ENCODE assay signal across 10 cellular contexts in the genomic region with DNA sequence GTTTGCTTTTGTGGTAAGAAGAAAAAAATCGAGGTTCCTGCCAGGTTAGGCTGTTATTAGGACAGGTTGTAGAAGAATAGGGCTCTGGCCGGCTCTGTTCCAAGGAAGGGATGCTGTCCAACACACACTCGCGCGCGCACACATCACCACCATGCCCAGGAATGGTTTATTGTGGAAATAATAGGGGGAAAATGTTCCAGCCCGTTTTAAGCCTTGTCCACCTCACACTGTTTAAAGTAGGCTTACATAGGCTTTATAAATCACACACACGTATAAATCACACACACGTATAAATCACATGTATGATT. TPM values are rescaled to one million over a fixed set of nuclear protein-coding genes. Genes with fewer than 3 reads are reported as not detected.
A peak's percentile ranks its signal among the peaks of the same experiment; 100 is the strongest.
DNase-seq lines count a peak whose midpoint lies in the region; ATAC-seq and TF ChIP-seq lines count a peak whose summit lies in the region.
"Had no signal": no experiment of that assay in that cellular context is flagged by ENCODE, and none has a peak within 500 bp of the region (broad histone marks: within the 10 kb centered on the region; RNA-seq: fewer than 3 reads in every experiment).

No MANE protein-coding gene starts in this region.

- H3K9me3 Mint-ChIP-seq in stimulated activated naive CD8-positive, alpha-beta T cell treated with anti-CD3 and anti-CD28 coated beads, Interleukin-15, Interleukin-2, amounts not matched to agents 100 ng/mL and 50 ng/mL, for 24 hours = no peaks in the 10 kb centered on the region
- H3K9me3 Mint-ChIP-seq in endothelial cell (ENCODE audit: unreplicated experiment) (no peaks in the 10 kb centered on the region), neural progenitor cell (no peaks in the 10 kb centered on the region)

- no peak for ATAC-seq in stimulated activated naive CD8-positive, alpha-beta T cell treated with anti-CD3 and anti-CD28 coated beads, Interleukin-15, Interleukin-2, amounts not matched to agents 100 U/mL and 50 U/mL, for 24 hours
- ATAC-seq in HG03469 (IDR thresholded peaks at IDR 0.05; ENCODE audit: unreplicated experiment) = no peak
- ATAC-seq in HG02588 (IDR thresholded peaks at IDR 0.05; ENCODE audit: unreplicated experiment) = no peak
- ATAC-seq in SK-N-SH treated with all-trans-retinoic acid at 6 μM for 48 hours = no peak; the same call in 2 of the 3 replicates

- WGBS in tibial nerve, 2 donors = 36 to 41% methylated on average over 9 of the region's 9 CpGs

- peak overlapping the region; percentile 37 for H3K27ac Mint-ChIP-seq in stimulated activated naive CD8-positive, alpha-beta T cell treated with anti-CD3 and anti-CD28 coated beads, Interleukin-15, Interleukin-2, amounts not matched to agents 100 ng/mL and 50 ng/mL, for 24 hours
- H3K27ac Mint-ChIP-seq in endothelial cell (ENCODE audit: unreplicated experiment) = no peak overlapping the region
- no peak overlapping the region for H3K27ac Mint-ChIP-seq in neural progenitor cell

- no peaks in the 10 kb centered on the region for H3K36me3 ChIP-seq in neural progenitor cell
- H3K36me3 ChIP-seq in tibial nerve = no peaks in the 10 kb centered on the region

- H3K9me3 ChIP-seq in neural progenitor cell (ENCODE audit: low read depth) (no peaks in the 10 kb centered on the region), tibial nerve (no peaks in the 10 kb centered on the region)

- TF ChIP-seq POLR2A in tibial nerve (IDR thresholded peaks at IDR 0.05) = no peak

- peak overlapping the region; percentile 60 for H3K4me3 Mint-ChIP-seq in stimulated activated naive CD8-positive, alpha-beta T cell treated with anti-CD3 and anti-CD28 coated beads, Interleukin-15, Interleukin-2, amounts not matched to agents 100 ng/mL and 50 ng/mL, for 24 hours
- peak overlapping the region; percentile 72 for H3K4me3 Mint-ChIP-seq in endothelial cell (ENCODE audit: unreplicated experiment)
- H3K4me3 Mint-ChIP-seq in neural progenitor cell = peak overlapping the region; percentile 87

- H3K27me3 Mint-ChIP-seq in stimulated activated naive CD8-positive, alpha-beta T cell treated with anti-CD3 and anti-CD28 coated beads, Interleukin-15, Interleukin-2, amounts not matched to agents 100 ng/mL and 50 ng/mL, for 24 hours = peaks cover 55% of the 10 kb centered on the region
- H3K27me3 Mint-ChIP-seq in endothelial cell (ENCODE audit: unreplicated experiment) (peaks cover 13% of the 10 kb centered on the region), neural progenitor cell (ENCODE audit: insufficient read depth, low read depth) (peaks cover 40% of the 10 kb centered on the region)

- peak overlapping the region; percentile 65 for H3K4me3 ChIP-seq in neural progenitor cell
- peak overlapping the region in 2 of 4 donors; percentile 69 to 91 for H3K4me3 ChIP-seq in tibial nerve

- H3K27ac ChIP-seq in neural progenitor cell = no peak overlapping the region
- H3K27ac ChIP-seq in tibial nerve = peak overlapping the region in 1 of 4 donors; percentile 1

- peaks cover 8% of the 10 kb centered on the region for H3F3A ChIP-seq in neural progenitor cell (ENCODE audit: low read depth)

- peaks cover 100% of the 10 kb centered on the region for H3K27me3 ChIP-seq in neural progenitor cell
- H3K27me3 ChIP-seq in tibial nerve = no peaks in the 10 kb centered on the region

- peaks cover 16% of the 10 kb centered on the region for H3K4me1 Mint-ChIP-seq in stimulated activated naive CD8-positive, alpha-beta T cell treated with anti-CD3 and anti-CD28 coated beads, Interleukin-15, Interleukin-2, amounts not matched to agents 100 ng/mL and 50 ng/mL, for 24 hours (ENCODE audit: low read depth)
- H3K4me1 Mint-ChIP-seq in endothelial cell (ENCODE audit: unreplicated experiment) = peaks cover 12% of the 10 kb centered on the region
- H3K4me1 Mint-ChIP-seq in neural progenitor cell = peaks cover 9% of the 10 kb centered on the region

- H3K4me1 ChIP-seq in neural progenitor cell (no peaks in the 10 kb centered on the region), tibial nerve (peaks cover 0 to 25% (median 2%) of the 10 kb centered on the region in 4 donors)

- DNase-seq in stimulated activated naive CD8-positive, alpha-beta T cell treated with anti-CD3 and anti-CD28 coated beads, Interleukin-15, Interleukin-2, amounts not matched to agents 100 U/mL and 50 U/mL, for 24 hours = no peak
- DNase-seq in endothelial cell (ENCODE audit: low spot score) = no peak
- no peak for DNase-seq in neural progenitor cell (ENCODE audit: low spot score)
- DNase-seq in tibial nerve (ENCODE audit: low spot score in 2 of 2) = no peak
- DNase-seq: activated CD8-positive, alpha-beta memory T cell treated with anti-CD3 and anti-CD28 coated beads for 24 hours; RPMI8226 had no signal

- no peak overlapping the region for H3K9ac ChIP-seq in neural progenitor cell

- H2AFZ ChIP-seq in neural progenitor cell (replicated peaks) = no peak overlapping the region

- TF ChIP-seq CTCF in endothelial cell (IDR thresholded peaks at IDR 0.05; ENCODE audit: unreplicated experiment) = no peak
- TF ChIP-seq CTCF in neural progenitor cell (IDR thresholded peaks at IDR 0.05) = no peak
- TF ChIP-seq CTCF in tibial nerve (IDR thresholded peaks at IDR 0.05) = no peak

- H4K20me1 ChIP-seq in neural progenitor cell (ENCODE audit: low read depth) = peaks cover 14% of the 10 kb centered on the region

- TF ChIP-seq EP300 in tibial nerve (IDR thresholded peaks at IDR 0.05) = no peak

- H3K79me2 ChIP-seq in neural progenitor cell (ENCODE audit: low read depth) = no peaks in the 10 kb centered on the region

- no peaks in the 10 kb centered on the region for H3K36me3 Mint-ChIP-seq in stimulated activated naive CD8-positive, alpha-beta T cell treated with anti-CD3 and anti-CD28 coated beads, Interleukin-15, Interleukin-2, amounts not matched to agents 100 ng/mL and 50 ng/mL, for 24 hours (ENCODE audit: low read depth)
- H3K36me3 Mint-ChIP-seq in endothelial cell (ENCODE audit: low read depth, unreplicated experiment) (no peaks in the 10 kb centered on the region), neural progenitor cell (no peaks in the 10 kb centered on the region)

- peak overlapping the region; percentile 85 for H3K4me2 ChIP-seq in neural progenitor cell

TF ChIP-seq in SK-N-SH treated with all-trans-retinoic acid at 6 μM for 48 hours, 23 proteins besides CTCF, POLR2A, EP300 and RAD21 (continues in another document):
- TF ChIP-seq GLIS3 (CRISPR knock-in tag; IDR thresholded peaks at IDR 0.05) (no peak), TCF4 (CRISPR knock-in tag; IDR thresholded peaks at IDR 0.05; ENCODE audit: borderline replicate concordance) (no peak), ZFP3 (CRISPR knock-in tag; IDR thresholded peaks at IDR 0.05) (no peak), CSDC2 (CRISPR knock-in tag; IDR thresholded peaks at IDR 0.05) (no peak), OSR1 (CRISPR knock-in tag; IDR thresholded peaks at IDR 0.05) (no peak), ISL1 (CRISPR knock-in tag; IDR thresholded peaks at IDR 0.05) (no peak), ZFP30 (CRISPR knock-in tag; IDR thresholded peaks at IDR 0.05) (no peak), ZNF565 (CRISPR knock-in tag; conservative IDR thresholded peaks at IDR 0.05; ENCODE audit: low read depth) (no peak), BACH2 (CRISPR knock-in tag; IDR thresholded peaks at IDR 0.05; ENCODE audit: borderline replicate concordance) (no peak), RARB (CRISPR knock-in tag; IDR thresholded peaks at IDR 0.05) (no peak), ZNF8 (CRISPR knock-in tag; IDR thresholded peaks at IDR 0.05) (no peak), SNAI2 (CRISPR knock-in tag; IDR thresholded peaks at IDR 0.05) (no peak)
- TF ChIP-seq, protein P1, sequence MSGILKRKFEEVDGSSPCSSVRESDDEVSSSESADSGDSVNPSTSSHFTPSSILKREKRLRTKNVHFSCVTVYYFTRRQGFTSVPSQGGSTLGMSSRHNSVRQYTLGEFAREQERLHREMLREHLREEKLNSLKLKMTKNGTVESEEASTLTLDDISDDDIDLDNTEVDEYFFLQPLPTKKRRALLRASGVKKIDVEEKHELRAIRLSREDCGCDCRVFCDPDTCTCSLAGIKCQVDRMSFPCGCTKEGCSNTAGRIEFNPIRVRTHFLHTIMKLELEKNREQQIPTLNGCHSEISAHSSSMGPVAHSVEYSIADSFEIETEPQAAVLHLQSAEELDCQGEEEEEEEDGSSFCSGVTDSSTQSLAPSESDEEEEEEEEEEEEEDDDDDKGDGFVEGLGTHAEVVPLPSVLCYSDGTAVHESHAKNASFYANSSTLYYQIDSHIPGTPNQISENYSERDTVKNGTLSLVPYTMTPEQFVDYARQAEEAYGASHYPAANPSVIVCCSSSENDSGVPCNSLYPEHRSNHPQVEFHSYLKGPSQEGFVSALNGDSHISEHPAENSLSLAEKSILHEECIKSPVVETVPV (CRISPR knock-in tag; IDR thresholded peaks at IDR 0.05) = no peak
- TF ChIP-seq, protein P2, sequence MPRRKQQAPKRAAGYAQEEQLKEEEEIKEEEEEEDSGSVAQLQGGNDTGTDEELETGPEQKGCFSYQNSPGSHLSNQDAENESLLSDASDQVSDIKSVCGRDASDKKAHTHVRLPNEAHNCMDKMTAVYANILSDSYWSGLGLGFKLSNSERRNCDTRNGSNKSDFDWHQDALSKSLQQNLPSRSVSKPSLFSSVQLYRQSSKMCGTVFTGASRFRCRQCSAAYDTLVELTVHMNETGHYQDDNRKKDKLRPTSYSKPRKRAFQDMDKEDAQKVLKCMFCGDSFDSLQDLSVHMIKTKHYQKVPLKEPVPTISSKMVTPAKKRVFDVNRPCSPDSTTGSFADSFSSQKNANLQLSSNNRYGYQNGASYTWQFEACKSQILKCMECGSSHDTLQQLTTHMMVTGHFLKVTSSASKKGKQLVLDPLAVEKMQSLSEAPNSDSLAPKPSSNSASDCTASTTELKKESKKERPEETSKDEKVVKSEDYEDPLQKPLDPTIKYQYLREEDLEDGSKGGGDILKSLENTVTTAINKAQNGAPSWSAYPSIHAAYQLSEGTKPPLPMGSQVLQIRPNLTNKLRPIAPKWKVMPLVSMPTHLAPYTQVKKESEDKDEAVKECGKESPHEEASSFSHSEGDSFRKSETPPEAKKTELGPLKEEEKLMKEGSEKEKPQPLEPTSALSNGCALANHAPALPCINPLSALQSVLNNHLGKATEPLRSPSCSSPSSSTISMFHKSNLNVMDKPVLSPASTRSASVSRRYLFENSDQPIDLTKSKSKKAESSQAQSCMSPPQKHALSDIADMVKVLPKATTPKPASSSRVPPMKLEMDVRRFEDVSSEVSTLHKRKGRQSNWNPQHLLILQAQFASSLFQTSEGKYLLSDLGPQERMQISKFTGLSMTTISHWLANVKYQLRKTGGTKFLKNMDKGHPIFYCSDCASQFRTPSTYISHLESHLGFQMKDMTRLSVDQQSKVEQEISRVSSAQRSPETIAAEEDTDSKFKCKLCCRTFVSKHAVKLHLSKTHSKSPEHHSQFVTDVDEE (CRISPR knock-in tag; IDR thresholded peaks at IDR 0.05) = no peak

RNA-seq across cellular contexts. Expression of a gene that starts 1.2 kb away (rescaled TPM):
- 0.36 TPM for total RNA-seq in endothelial cell (ENCODE audit: unreplicated experiment)
- not detected in 2 replicates for total RNA-seq in neural progenitor cell (ENCODE audit: low replicate concordance)
- 10 to 100 TPM in 2 of 4 donors, 1 to 10 TPM in 2; 6.9 to 13.7 (median 11.1) TPM for total RNA-seq in tibial nerve
